ENCODE assay signal across 15 cellular contexts in genomic region chr9:86279839-86280238, GRCh38. TPM values are rescaled to one million over a fixed set of nuclear protein-coding genes. Genes with fewer than 3 reads are reported as not detected.
A peak's percentile ranks its signal among the peaks of the same experiment; 100 is the strongest.
DNase-seq lines count a peak whose midpoint lies in the region; ATAC-seq and TF ChIP-seq lines count a peak whose summit lies in the region.
"Had no signal": no experiment of that assay in that cellular context is flagged by ENCODE, and none has a peak within 500 bp of the region (broad histone marks: within the 10 kb centered on the region; RNA-seq: fewer than 3 reads in every experiment).

No MANE protein-coding gene starts in this region.

- H3K79me2 ChIP-seq in hepatocyte, result peaks cover 66% of the 10 kb centered on the region

- POLR2A ChIA-PET in activated CD4-positive, alpha-beta memory T cell treated with anti-CD3 and anti-CD28 coated beads, Interleukin-2, amount 10 ng/mL, durations not matched to agents 7 days and 5 days (lab: Charles Lee), result no interaction called here

- 84% methylated on average over 3 of the region's 3 CpGs for WGBS in hepatocyte (ENCODE audit: low lambda C conversion rate, missing lambda C conversion rate)

- no peaks in the 10 kb centered on the region for H3K9me3 ChIP-seq in hepatocyte (ENCODE audit: low read depth)
- H3K9me3 ChIP-seq: heart left ventricle, left lung, uterus had no signal

- no peaks in the 10 kb centered on the region for H3K9me2 ChIP-seq in hepatocyte (replicated peaks; ENCODE audit: insufficient read depth)

- peaks cover 58% of the 10 kb centered on the region for H3K4me1 Mint-ChIP-seq in activated naive CD4-positive, alpha-beta T cell treated with anti-CD3 and anti-CD28 coated beads, Interleukin-2, amount 50 U/mL, for 24 hours
- H3K4me1 Mint-ChIP-seq in activated CD4-positive, alpha-beta memory T cell treated with anti-CD3 and anti-CD28 coated beads, Interleukin-2, amount 10 ng/mL, durations not matched to agents 7 days and 5 days, result peaks cover 45% of the 10 kb centered on the region
- peaks cover 22 to 34% of the 10 kb centered on the region in 2 donors for H3K4me1 Mint-ChIP-seq in stimulated activated naive B cell treated with anti-CD40 and anti-IgM and Interleukin-4, amounts not matched to agents 10 μg/mL and 1 μg/mL and 100 μg/mL, for 72 hours

- no peak overlapping the region for H3K27ac Mint-ChIP-seq in activated naive CD4-positive, alpha-beta T cell treated with anti-CD3 and anti-CD28 coated beads, Interleukin-2, amount 50 U/mL, for 24 hours
- peak overlapping the region in 1 of 2 donors; percentile 88 for H3K27ac Mint-ChIP-seq in activated naive CD4-positive, alpha-beta T cell treated with anti-CD3 and anti-CD28 coated beads, Interleukin-2, amount 50 U/mL, for 72 hours
- H3K27ac Mint-ChIP-seq in activated CD4-positive, alpha-beta memory T cell treated with anti-CD3 and anti-CD28 coated beads, Interleukin-2, amount 10 ng/mL, durations not matched to agents 7 days and 5 days, result no peak overlapping the region
- peak overlapping the region; percentile 9 for H3K27ac Mint-ChIP-seq in stimulated activated naive B cell treated with anti-CD40 and anti-IgM and Interleukin-4, amounts not matched to agents 10 μg/mL and 1 μg/mL and 100 μg/mL, for 72 hours

- TF ChIP-seq CTCF in hepatocyte (IDR thresholded peaks at IDR 0.05; ENCODE audit: poor library complexity), result no peak

- no peak overlapping the region for H3K4me3 ChIP-seq in hepatocyte
- H3K4me3 ChIP-seq: left lung had no signal

- no peaks in the 10 kb centered on the region for H3K27me3 ChIP-seq in hepatocyte
- H3K27me3 ChIP-seq: heart left ventricle, left lung, uterus had no signal

- no peaks in the 10 kb centered on the region for H3K9me3 Mint-ChIP-seq in activated naive CD4-positive, alpha-beta T cell treated with anti-CD3 and anti-CD28 coated beads, Interleukin-2, amount 50 U/mL, for 24 hours
- no peaks in the 10 kb centered on the region for H3K9me3 Mint-ChIP-seq in activated naive CD4-positive, alpha-beta T cell treated with anti-CD3 and anti-CD28 coated beads, Interleukin-2, amount 50 U/mL, for 72 hours
- no peaks in the 10 kb centered on the region for H3K9me3 Mint-ChIP-seq in activated CD4-positive, alpha-beta memory T cell treated with anti-CD3 and anti-CD28 coated beads, Interleukin-2, amount 10 ng/mL, durations not matched to agents 7 days and 5 days
- no peaks in the 10 kb centered on the region for H3K9me3 Mint-ChIP-seq in stimulated activated naive B cell treated with anti-CD40 and anti-IgM and Interleukin-4, amounts not matched to agents 10 μg/mL and 1 μg/mL and 100 μg/mL, for 72 hours

- no peak for ATAC-seq in activated naive CD4-positive, alpha-beta T cell treated with anti-CD3 and anti-CD28 coated beads, Interleukin-2, amount 50 U/mL, for 72 hours
- no peak for ATAC-seq in stimulated activated naive B cell treated with anti-CD40 and anti-IgM and Interleukin-4, amounts not matched to agents 10 μg/mL and 1 μg/mL and 100 μg/mL, for 72 hours (replicated peaks)
- ATAC-seq: heart left ventricle, left lung had no signal

- H3K36me3 ChIP-seq in hepatocyte (replicated peaks; ENCODE audit: insufficient read depth, low read depth), result no peaks in the 10 kb centered on the region
- H3K36me3 ChIP-seq: left lung, uterus had no signal

- H3K36me3 Mint-ChIP-seq in activated naive CD4-positive, alpha-beta T cell treated with anti-CD3 and anti-CD28 coated beads, Interleukin-2, amount 50 U/mL, for 24 hours, result peaks cover 8% of the 10 kb centered on the region
- H3K36me3 Mint-ChIP-seq in activated naive CD4-positive, alpha-beta T cell treated with anti-CD3 and anti-CD28 coated beads, Interleukin-2, amount 50 U/mL, for 72 hours, result peaks cover 12 to 14% of the 10 kb centered on the region in 2 donors
- H3K36me3 Mint-ChIP-seq in activated CD4-positive, alpha-beta memory T cell treated with anti-CD3 and anti-CD28 coated beads, Interleukin-2, amount 10 ng/mL, durations not matched to agents 7 days and 5 days (ENCODE audit: low read depth), result peaks cover 17% of the 10 kb centered on the region
- peaks cover 0 to 21% of the 10 kb centered on the region in 2 donors for H3K36me3 Mint-ChIP-seq in stimulated activated naive B cell treated with anti-CD40 and anti-IgM and Interleukin-4, amounts not matched to agents 10 μg/mL and 1 μg/mL and 100 μg/mL, for 72 hours

- peaks cover 25% of the 10 kb centered on the region for H3K4me1 ChIP-seq in hepatocyte (ENCODE audit: insufficient read depth)

- peaks cover 11% of the 10 kb centered on the region for H4K20me1 ChIP-seq in hepatocyte (ENCODE audit: insufficient read depth, poor library complexity, severe bottlenecking)

- no peak for DNase-seq in activated naive CD4-positive, alpha-beta T cell treated with anti-CD3 and anti-CD28 coated beads, Interleukin-2, amount 50 U/mL, for 72 hours (ENCODE audit: low spot score in 2 of 2)
- DNase-seq in activated CD4-positive, alpha-beta memory T cell treated with anti-CD3 and anti-CD28 coated beads, Interleukin-2, amount 10 ng/mL, durations not matched to agents 7 days and 5 days, result no peak
- DNase-seq in hepatocyte (ENCODE audit: low spot score) (peak; percentile 23), NCI-H1092 treated with DMSO at 0.1 percent for 48 hours (lab: John Stamatoyannopoulos, UW) (no peak), pons (ENCODE audit: low spot score) (no peak)
- DNase-seq in stimulated activated naive B cell treated with anti-CD40 and anti-IgM and Interleukin-4, amounts not matched to agents 10 μg/mL and 1 μg/mL and 100 μg/mL, for 72 hours, result no peak
- no peak for DNase-seq in activated effector memory CD4-positive, alpha-beta T cell treated with anti-CD3 and anti-CD28 coated beads, Interleukin-2, amount 50 U/mL, for 16 hours
- DNase-seq: activated CD8-positive, alpha-beta memory T cell treated with anti-CD3 and anti-CD28 coated beads, Interleukin-2, amount 50 U/mL, for 4 hours; H7; heart left ventricle; left lung; MV-4-11; NCI-H526 treated with DMSO at 0.1 percent for 48 hours; uterus had no signal

- no peak overlapping the region for H2AFZ ChIP-seq in hepatocyte

- H3K27ac ChIP-seq in hepatocyte, result peak overlapping the region; percentile 62
- H3K27ac ChIP-seq: heart left ventricle, left lung, uterus had no signal

- H3K4me3 Mint-ChIP-seq in activated naive CD4-positive, alpha-beta T cell treated with anti-CD3 and anti-CD28 coated beads, Interleukin-2, amount 50 U/mL, for 24 hours, result peak overlapping the region; percentile 77
- H3K4me3 Mint-ChIP-seq in activated CD4-positive, alpha-beta memory T cell treated with anti-CD3 and anti-CD28 coated beads, Interleukin-2, amount 10 ng/mL, durations not matched to agents 7 days and 5 days, result peak overlapping the region; percentile 7
- peak overlapping the region; percentile 5 to 17 for H3K4me3 Mint-ChIP-seq in stimulated activated naive B cell treated with anti-CD40 and anti-IgM and Interleukin-4, amounts not matched to agents 10 μg/mL and 1 μg/mL and 100 μg/mL, for 72 hours

- CTCF ChIA-PET in activated CD4-positive, alpha-beta memory T cell treated with anti-CD3 and anti-CD28 coated beads, Interleukin-2, amount 10 ng/mL, durations not matched to agents 7 days and 5 days (lab: Charles Lee), result no interaction called here

- H3K27me3 Mint-ChIP-seq in activated naive CD4-positive, alpha-beta T cell treated with anti-CD3 and anti-CD28 coated beads, Interleukin-2, amount 50 U/mL, for 24 hours, result no peaks in the 10 kb centered on the region
- H3K27me3 Mint-ChIP-seq in activated CD4-positive, alpha-beta memory T cell treated with anti-CD3 and anti-CD28 coated beads, Interleukin-2, amount 10 ng/mL, durations not matched to agents 7 days and 5 days, result no peaks in the 10 kb centered on the region
- no peaks in the 10 kb centered on the region for H3K27me3 Mint-ChIP-seq in stimulated activated naive B cell treated with anti-CD40 and anti-IgM and Interleukin-4, amounts not matched to agents 10 μg/mL and 1 μg/mL and 100 μg/mL, for 72 hours

- H3K4me2 ChIP-seq in hepatocyte, result peak overlapping the region; percentile 68

RNA-seq across cellular contexts. Expression of gene ISCA1, which starts 2.5 kb away (rescaled TPM):
- 10 to 100 TPM; 19.4 to 23.6 TPM for total RNA-seq in activated naive CD4-positive, alpha-beta T cell treated with anti-CD3 and anti-CD28 coated beads, Interleukin-2, amount 50 U/mL, for 72 hours
- total RNA-seq in activated CD4-positive, alpha-beta memory T cell treated with anti-CD3 and anti-CD28 coated beads, Interleukin-2, amount 10 ng/mL, durations not matched to agents 7 days and 5 days, result 10 to 100 TPM; 23.0 to 24.0 TPM
- total RNA-seq in hepatocyte, result 50.6 and 57.1 TPM in 2 replicates
- polyA plus RNA-seq in hepatocyte, result 34.2 and 38.5 TPM in 2 replicates

RNA-seq across cellular contexts. Expression of gene C9orf153, which starts 20.4 kb away (rescaled TPM):
- under 1 TPM; 0.39 to 0.59 TPM for total RNA-seq in activated naive CD4-positive, alpha-beta T cell treated with anti-CD3 and anti-CD28 coated beads, Interleukin-2, amount 50 U/mL, for 72 hours
- not detected for total RNA-seq in activated CD4-positive, alpha-beta memory T cell treated with anti-CD3 and anti-CD28 coated beads, Interleukin-2, amount 10 ng/mL, durations not matched to agents 7 days and 5 days
- total RNA-seq in hepatocyte, result not detected in 2 replicates
- not detected in 2 replicates for polyA plus RNA-seq in hepatocyte
- total RNA-seq: H7 had no signal

Comparison
In these comparisons a context has a peak if more than half of its experiments do, and no peak if none do; other contexts are left out.
1. H3K4me3 Mint-ChIP-seq: peak in every context shown above with its lines; median percentile 77 in activated naive CD4-positive, alpha-beta T cell treated with anti-CD3 and anti-CD28 coated beads, Interleukin-2, amount 50 U/mL, for 24 hours; 11 in stimulated activated naive B cell treated with anti-CD40 and anti-IgM and Interleukin-4, amounts not matched to agents 10 μg/mL and 1 μg/mL and 100 μg/mL, for 72 hours; 7 in activated CD4-positive, alpha-beta memory T cell treated with anti-CD3 and anti-CD28 coated beads, Interleukin-2, amount 10 ng/mL, durations not matched to agents 7 days and 5 days.